ENCODE assay signal across 29 cellular contexts in genomic region chr14:58848365-58848764, GRCh38.
"Had no signal": no experiment of that assay in that cellular context is flagged by ENCODE, and none has a peak within 500 bp of the region (broad histone marks: within the 10 kb centered on the region; RNA-seq: fewer than 3 reads in every experiment).

No MANE protein-coding gene starts in this region.

- H3K9me3 ChIP-seq: stomach, suprapubic skin, testis, thoracic aorta, thyroid gland, tibial artery, tibial nerve, transverse colon, upper lobe of left lung, upper lobe of right lung, uterus, vagina had no signal

- H3K27ac Mint-ChIP-seq: stimulated activated effector memory CD8-positive, alpha-beta T cell treated with anti-CD3 and anti-CD28 coated beads, Interleukin-12 subunit alpha, Interleukin-12 subunit beta, amount 100 ng/mL, for 72 hours; stimulated activated memory B cell treated with anti-CD40 and anti-IgM and Interleukin-4, amounts not matched to agents 10 μg/mL and 1 μg/mL and 100 μg/mL, for 72 hours; stimulated activated naive B cell treated with anti-CD40 and anti-IgM and Interleukin-4, amounts not matched to agents 10 μg/mL and 1 μg/mL and 100 μg/mL, for 72 hours; stimulated activated naive CD8-positive, alpha-beta T cell treated with anti-CD3 and anti-CD28 coated beads, Interleukin-15, amount 100 ng/mL, for 72 hours; stimulated activated naive CD8-positive, alpha-beta T cell treated with anti-CD3 and anti-CD28 coated beads, Interleukin-15, Interleukin-2, amounts not matched to agents 100 ng/mL and 50 ng/mL, for 24 hours; type B pancreatic cell had no signal

- ATAC-seq: stimulated activated effector memory CD8-positive, alpha-beta T cell treated with anti-CD3 and anti-CD28 coated beads, Interleukin-12 subunit alpha, Interleukin-12 subunit beta, amount 100 ng/mL, for 72 hours; stimulated activated memory B cell treated with anti-CD40 and anti-IgM and Interleukin-4, amounts not matched to agents 10 μg/mL and 1 μg/mL and 100 μg/mL, for 72 hours; stimulated activated naive B cell treated with anti-CD40 and anti-IgM and Interleukin-4, amounts not matched to agents 10 μg/mL and 1 μg/mL and 100 μg/mL, for 72 hours; stimulated activated naive CD8-positive, alpha-beta T cell treated with anti-CD3 and anti-CD28 coated beads, Interleukin-15, amount 100 ng/mL, for 72 hours; stimulated activated naive CD8-positive, alpha-beta T cell treated with anti-CD3 and anti-CD28 coated beads, Interleukin-15, Interleukin-2, amounts not matched to agents 100 U/mL and 50 U/mL, for 24 hours; upper lobe of right lung had no signal

- H3K27ac ChIP-seq: stomach, suprapubic skin, testis, thoracic aorta, thyroid gland, tibial artery, tibial nerve, transverse colon, upper lobe of left lung, upper lobe of right lung, uterus, vagina had no signal

- H3K4me1 Mint-ChIP-seq: stimulated activated effector memory CD8-positive, alpha-beta T cell treated with anti-CD3 and anti-CD28 coated beads, Interleukin-12 subunit alpha, Interleukin-12 subunit beta, amount 100 ng/mL, for 72 hours; stimulated activated memory B cell treated with anti-CD40 and anti-IgM and Interleukin-4, amounts not matched to agents 10 μg/mL and 1 μg/mL and 100 μg/mL, for 72 hours; stimulated activated naive B cell treated with anti-CD40 and anti-IgM and Interleukin-4, amounts not matched to agents 10 μg/mL and 1 μg/mL and 100 μg/mL, for 72 hours; stimulated activated naive CD8-positive, alpha-beta T cell treated with anti-CD3 and anti-CD28 coated beads, Interleukin-15, amount 100 ng/mL, for 72 hours had no signal

- H3K9me3 Mint-ChIP-seq: stimulated activated effector memory CD8-positive, alpha-beta T cell treated with anti-CD3 and anti-CD28 coated beads, Interleukin-12 subunit alpha, Interleukin-12 subunit beta, amount 100 ng/mL, for 72 hours; stimulated activated naive B cell treated with anti-CD40 and anti-IgM and Interleukin-4, amounts not matched to agents 10 μg/mL and 1 μg/mL and 100 μg/mL, for 72 hours; stimulated activated naive CD8-positive, alpha-beta T cell treated with anti-CD3 and anti-CD28 coated beads, Interleukin-15, amount 100 ng/mL, for 72 hours; stimulated activated naive CD8-positive, alpha-beta T cell treated with anti-CD3 and anti-CD28 coated beads, Interleukin-15, Interleukin-2, amounts not matched to agents 100 ng/mL and 50 ng/mL, for 24 hours had no signal

- H3K27me3 Mint-ChIP-seq: stimulated activated memory B cell treated with anti-CD40 and anti-IgM and Interleukin-4, amounts not matched to agents 10 μg/mL and 1 μg/mL and 100 μg/mL, for 72 hours; stimulated activated naive CD8-positive, alpha-beta T cell treated with anti-CD3 and anti-CD28 coated beads, Interleukin-15, Interleukin-2, amounts not matched to agents 100 ng/mL and 50 ng/mL, for 24 hours; type B pancreatic cell had no signal

- H3K4me3 ChIP-seq: stomach, suprapubic skin, testis, thoracic aorta, thyroid gland, tibial artery, tibial nerve, transverse colon, upper lobe of left lung, upper lobe of right lung, uterus, vagina had no signal

- H3K4me3 Mint-ChIP-seq: stimulated activated effector memory CD8-positive, alpha-beta T cell treated with anti-CD3 and anti-CD28 coated beads, Interleukin-12 subunit alpha, Interleukin-12 subunit beta, amount 100 ng/mL, for 72 hours; stimulated activated memory B cell treated with anti-CD40 and anti-IgM and Interleukin-4, amounts not matched to agents 10 μg/mL and 1 μg/mL and 100 μg/mL, for 72 hours; stimulated activated naive B cell treated with anti-CD40 and anti-IgM and Interleukin-4, amounts not matched to agents 10 μg/mL and 1 μg/mL and 100 μg/mL, for 72 hours; stimulated activated naive CD8-positive, alpha-beta T cell treated with anti-CD3 and anti-CD28 coated beads, Interleukin-15, amount 100 ng/mL, for 72 hours; stimulated activated naive CD8-positive, alpha-beta T cell treated with anti-CD3 and anti-CD28 coated beads, Interleukin-15, Interleukin-2, amounts not matched to agents 100 ng/mL and 50 ng/mL, for 24 hours; type B pancreatic cell had no signal

- H3K36me3 ChIP-seq: stomach, suprapubic skin, thoracic aorta, thyroid gland, tibial artery, tibial nerve, transverse colon, upper lobe of left lung, upper lobe of right lung, uterus, vagina had no signal

- DNase-seq: stimulated activated CD4-positive, alpha-beta T cell treated with anti-CD3 and anti-CD28 coated beads, Interleukin-2, amount 100 ng/mL, for 48 hours; stimulated activated CD4-positive, alpha-beta T cell treated with anti-CD3 and anti-CD28 coated beads, Interleukin-4, amount 100 ng/mL, for 1 hour; stimulated activated CD4-positive, alpha-beta T cell treated with anti-CD3 and anti-CD28 coated beads, Interleukin-4, amount 100 ng/mL, for 24 hours; stimulated activated CD4-positive, alpha-beta T cell treated with anti-CD3 and anti-CD28 coated beads, Interleukin-4, amount 100 ng/mL, for 4 hours; stimulated activated CD8-positive, alpha-beta memory T cell treated with anti-CD3 and anti-CD28 coated beads, Interleukin-4, amount 100 ng/mL, for 48 hours; stimulated activated naive B cell treated with anti-CD40 and anti-IgM and Interleukin-4, amounts not matched to agents 10 μg/mL and 1 μg/mL and 100 μg/mL, for 72 hours; stimulated activated naive CD4-positive, alpha-beta T cell; stimulated activated naive CD4-positive, alpha-beta T cell treated with Interleukin-2 at 50 U/mL for 16 hours; stimulated activated naive CD8-positive, alpha-beta T cell treated with anti-CD3 and anti-CD28 coated beads, Interleukin-15, amount 100 ng/mL, for 72 hours; stimulated activated naive CD8-positive, alpha-beta T cell treated with anti-CD3 and anti-CD28 coated beads, Interleukin-15, Interleukin-2, amounts not matched to agents 100 U/mL and 50 U/mL, for 24 hours; stomach; substantia nigra; testis; thyroid gland; tibial artery; transverse colon; trophoblast cell; upper lobe of left lung; upper lobe of right lung; uterus had no signal

- FAIRE-seq: urothelium cell line had no signal

- H3K4me1 ChIP-seq: stomach, suprapubic skin, testis, thyroid gland, tibial artery, tibial nerve, upper lobe of left lung, upper lobe of right lung, uterus, vagina had no signal

- H3K36me3 Mint-ChIP-seq: stimulated activated effector memory CD8-positive, alpha-beta T cell treated with anti-CD3 and anti-CD28 coated beads, Interleukin-12 subunit alpha, Interleukin-12 subunit beta, amount 100 ng/mL, for 72 hours; stimulated activated memory B cell treated with anti-CD40 and anti-IgM and Interleukin-4, amounts not matched to agents 10 μg/mL and 1 μg/mL and 100 μg/mL, for 72 hours; stimulated activated naive B cell treated with anti-CD40 and anti-IgM and Interleukin-4, amounts not matched to agents 10 μg/mL and 1 μg/mL and 100 μg/mL, for 72 hours; type B pancreatic cell had no signal
